Comparison of ENCODE assay signal across 9 cellular contexts in the genomic region with DNA sequence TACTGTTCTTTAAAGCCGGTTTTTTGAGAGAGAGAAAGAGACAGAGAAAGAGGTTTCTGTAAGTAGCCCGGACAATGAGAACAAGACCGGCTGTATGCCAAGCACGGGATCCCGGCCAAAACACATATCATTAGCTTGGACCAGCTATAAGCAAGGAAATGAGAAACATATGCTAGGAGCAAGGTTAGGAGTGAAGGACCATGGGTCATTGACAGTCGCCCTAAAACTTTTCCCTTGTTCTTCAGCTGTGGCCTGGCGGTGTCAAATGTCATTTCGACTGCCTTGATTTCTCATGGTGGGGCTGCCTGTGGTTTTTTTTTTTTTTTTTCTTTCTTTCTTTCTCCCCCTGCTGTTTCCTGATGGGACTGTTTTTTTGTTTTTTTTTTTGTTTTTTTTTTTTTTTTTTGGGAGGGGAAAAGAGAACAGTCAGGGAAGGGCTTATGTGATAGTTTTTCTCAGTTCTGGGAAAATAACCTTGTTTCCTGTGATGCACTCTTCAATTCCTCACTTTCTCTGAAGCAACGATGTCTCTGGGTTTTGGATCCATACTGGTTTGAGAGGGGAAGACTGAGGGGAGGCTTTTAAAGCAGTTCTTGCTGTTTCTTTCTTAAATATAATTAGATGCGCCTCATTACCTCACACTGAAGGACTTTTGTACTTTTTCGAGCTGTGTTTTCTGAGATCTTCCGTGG.
DNase-seq lines count a peak whose midpoint lies in the region; ATAC-seq and TF ChIP-seq lines count a peak whose summit lies in the region.
"Had no signal": no experiment of that assay in that cellular context is flagged by ENCODE, and none has a peak within 500 bp of the region (broad histone marks: within the 10 kb centered on the region; RNA-seq: fewer than 3 reads in every experiment).

No MANE protein-coding gene starts in this region.

- H3K4me1 ChIP-seq in adrenal gland (replicated peaks in 1 of 2) (peaks cover 7 to 11% of the 10 kb centered on the region in 2 donors), spleen (peaks cover 0 to 36% (median 9%) of the 10 kb centered on the region in 6 donors)

- DNase-seq in NCI-H510A treated with DMSO at 0.1 percent for 48 hours (lab: John Stamatoyannopoulos, UW) (peak; percentile 14), NCI-H510A (lab: John Stamatoyannopoulos, UW) (no peak), adrenal gland (peak; percentile 53 to 86 (median 76)), hepatic stellate cell (ENCODE audit: low spot score) (peak; percentile 74), spleen (no peak), activated gamma-delta T cell treated with Interleukin-2 at 50 U/mL for 16 hours (no peak)
- no peak for DNase-seq in stimulated activated CD4-positive, alpha-beta T cell treated with anti-CD3 and anti-CD28 coated beads, Interleukin-1b, Interleukin-23, amount 100 ng/mL, for 48 hours
- DNase-seq: CD4-positive, CD25-positive, alpha-beta regulatory T cell had no signal

- H3K36me3 ChIP-seq in adrenal gland (replicated peaks in 1 of 2) (no peaks in the 10 kb centered on the region), spleen (no peaks in the 10 kb centered on the region)

- H3K9me3 ChIP-seq in adrenal gland (replicated peaks in 1 of 3) (no peaks in the 10 kb centered on the region), spleen (no peaks in the 10 kb centered on the region)

- H3K27me3 ChIP-seq in adrenal gland (no peaks in the 10 kb centered on the region), spleen (replicated peaks in 1 of 7) (no peaks in the 10 kb centered on the region)

- intact Hi-C loops in adrenal gland (cut with DNase I) (loop anchor here (10.0 kb wide), 1 partner anchor 108 kb away; no protein-coding TSS in a partner anchor), spleen (cut with DNase I; ENCODE audit: low total_unique reads) (loop anchor here (10.0 kb wide), 1 partner anchor 108 kb away; no protein-coding TSS in a partner anchor)

- TF ChIP-seq POLR2A in adrenal gland (IDR thresholded peaks at IDR 0.05) (no peak), spleen (IDR thresholded peaks at IDR 0.05) (no peak)

- H3K27ac ChIP-seq in adrenal gland = peak overlapping the region in 3 of 5 donors; percentile 21 to 80 (median 76)
- H3K27ac ChIP-seq in spleen = peak overlapping the region in 5 of 8 donors; percentile 34 to 59 (median 49)

- no peak for ATAC-seq in GM21825 (IDR thresholded peaks at IDR 0.05; ENCODE audit: unreplicated experiment)

- TF ChIP-seq CTCF in adrenal gland (IDR thresholded peaks at IDR 0.05) = peak in 4 of 6 experiments; percentile 13 to 86 (median 50)
- peak in 2 of 11 experiments; percentile 29 to 33 for TF ChIP-seq CTCF in spleen (IDR thresholded peaks at IDR 0.05 in 8 of 11, conservative IDR thresholded peaks at IDR 0.05 in 3 of 11)

- H3K4me3 ChIP-seq in adrenal gland = no peak overlapping the region
- H3K4me3 ChIP-seq in spleen = no peak overlapping the region

- 37 to 53% (median 46%) methylated on average over 12 of the region's 12 CpGs for WGBS in adrenal gland, 4 donors
- 55 to 70% (median 63%) methylated on average over 12 of the region's 12 CpGs for WGBS in spleen, 5 donors

Comparison
In these comparisons a context has a peak if more than half of its experiments do, and no peak if none do; other contexts are left out.
1. DNase-seq: peak in NCI-H510A treated with DMSO at 0.1 percent for 48 hours (single experiment), adrenal gland (7 of 7) and hepatic stellate cell (single experiment); none in NCI-H510A (single experiment), spleen (single experiment), activated gamma-delta T cell treated with Interleukin-2 at 50 U/mL for 16 hours (single experiment) and stimulated activated CD4-positive, alpha-beta T cell treated with anti-CD3 and anti-CD28 coated beads, Interleukin-1b, Interleukin-23, amount 100 ng/mL, for 48 hours (single experiment).